In genomic region chr4:104500452-104500851, GRCh38 we compare ENCODE assay signal across 23 cellular contexts. TPM values are rescaled to one million over a fixed set of nuclear protein-coding genes. Genes with fewer than 3 reads are reported as not detected.
DNase-seq lines count a peak whose midpoint lies in the region; ATAC-seq, FAIRE-seq and TF ChIP-seq lines count a peak whose summit lies in the region.
"Had no signal": no experiment of that assay in that cellular context is flagged by ENCODE, and none has a peak within 500 bp of the region (broad histone marks: within the 10 kb centered on the region; RNA-seq: fewer than 3 reads in every experiment).

No MANE protein-coding gene starts in this region.

- H3K79me2 ChIP-seq in HepG2 (ENCODE audit: insufficient read depth, low read length) = no peaks in the 10 kb centered on the region
- H3K79me2 ChIP-seq: parathyroid adenoma had no signal

- DNase-seq in right lobe of liver (peak in 1 of 3 donors; percentile 18), HepG2 (ENCODE audit: low spot score) (no peak), endodermal cell (no peak), mesothelial cell of epicardium (ENCODE audit: low spot score in 2 of 2, unreplicated experiment in 2 of 2) (no peak), upper lobe of right lung (no peak), G401 (ENCODE audit: low spot score) (no peak), SIG-M5 (lab: John Stamatoyannopoulos, UW) (no peak)
- DNase-seq: activated CD4-positive, alpha-beta T cell treated with anti-CD3 and anti-CD28 coated beads for 48 hours; activated naive CD4-positive, alpha-beta T cell treated with anti-CD3 and anti-CD28 coated beads, Interleukin-2, amount 50 U/mL, for 16 hours; cortex of kidney; DMS53; esophagus squamous epithelium; glutamatergic neuron; NCI-H1436 treated with DMSO at 0.1 percent for 48 hours; NCI-H345; SHP77 treated with DMSO at 0.1 percent for 48 hours; stimulated activated CD4-positive, alpha-beta T cell treated with anti-CD3 and anti-CD28 coated beads, Interleukin-12 subunit alpha, Interleukin-12 subunit beta, amount 100 ng/mL, for 4 hours; stimulated activated naive CD8-positive, alpha-beta T cell treated with anti-CD3 and anti-CD28 coated beads, Interleukin-15, Interleukin-2, amounts not matched to agents 100 U/mL and 50 U/mL, for 24 hours; T-helper 9 cell had no signal

- no peaks in the 10 kb centered on the region for H3K9me3 ChIP-seq in right lobe of liver
- H3K9me3 ChIP-seq in HepG2 (ENCODE audit: low read length) = no peaks in the 10 kb centered on the region
- no peaks in the 10 kb centered on the region for H3K9me3 ChIP-seq in endodermal cell (ENCODE audit: control insufficient read depth, low read length)
- no peaks in the 10 kb centered on the region for H3K9me3 ChIP-seq in upper lobe of right lung
- H3K9me3 ChIP-seq: esophagus squamous epithelium, vagina had no signal

- H3K4me2 ChIP-seq in HepG2 (ENCODE audit: low read depth, low read length) = no peak overlapping the region

- H3K36me3 Mint-ChIP-seq in endodermal cell (ENCODE audit: low read depth) (no peaks in the 10 kb centered on the region), mesothelial cell of epicardium (no peaks in the 10 kb centered on the region)

- peaks cover 17% of the 10 kb centered on the region for H3K27me3 Mint-ChIP-seq in endodermal cell (ENCODE audit: insufficient read depth)
- H3K27me3 Mint-ChIP-seq in mesothelial cell of epicardium (ENCODE audit: low read depth) = peaks cover 5% of the 10 kb centered on the region

- ATAC-seq in right lobe of liver (peak; percentile 31 to 71 (median 51)), HepG2 (no peak), upper lobe of right lung (peak; percentile 83), HG02938 (IDR thresholded peaks at IDR 0.05; ENCODE audit: unreplicated experiment) (no peak)
- ATAC-seq: stimulated activated naive CD8-positive, alpha-beta T cell treated with anti-CD3 and anti-CD28 coated beads, Interleukin-15, Interleukin-2, amounts not matched to agents 100 U/mL and 50 U/mL, for 24 hours had no signal

- in situ Hi-C loops in HepG2 (cut with HindIII; ENCODE audit: extremely low pct_ligation_motif_present, low pct_unique_long_range_greater_than_20kb) (no loop called here), G401 (cut with HindIII; ENCODE audit: low sequenced_read_pairs) (no loop called here)

- POLR2A ChIA-PET in HepG2 (lab: Yijun Ruan, JAX) = no interaction called here

- intact Hi-C loops in right lobe of liver (cut with DNase I) (no loop called here), HepG2 (cut with micrococcal nuclease; ENCODE audit: unreplicated experiment) (no loop called here), upper lobe of right lung (cut with DNase I) (no loop called here)

- H3K4me1 ChIP-seq in right lobe of liver (peaks cover 0 to 13% (median 2%) of the 10 kb centered on the region in 4 donors), HepG2 (ENCODE audit: insufficient read depth, low read length) (no peaks in the 10 kb centered on the region), endodermal cell (ENCODE audit: control insufficient read depth, insufficient read depth, low read length) (peaks cover 16% of the 10 kb centered on the region), upper lobe of right lung (no peaks in the 10 kb centered on the region)
- H3K4me1 ChIP-seq: parathyroid adenoma had no signal

- H3K4me3 Mint-ChIP-seq in endodermal cell (no peak overlapping the region), mesothelial cell of epicardium (no peak overlapping the region)

- TF ChIP-seq POLR2A in right lobe of liver (IDR thresholded peaks at IDR 0.05) (no peak), HepG2 (IDR thresholded peaks at IDR 0.05; ENCODE audit: insufficient read depth in 1 of 2, low read depth in 2 of 2, low read length in 2 of 2) (no peak)

- H3K27ac Mint-ChIP-seq in endodermal cell (no peak overlapping the region), mesothelial cell of epicardium (peak overlapping the region; percentile 13)

- CTCF ChIA-PET in HepG2 (lab: Yijun Ruan, JAX; ENCODE audit: low intra/inter-chr PET ratio, low total read pairs) = no interaction called here

- H3K9ac ChIP-seq in HepG2 (ENCODE audit: insufficient read depth, low read depth, low read length) (no peak overlapping the region), endodermal cell (ENCODE audit: extremely low read depth, low read length, poor library complexity, severe bottlenecking) (no peak overlapping the region)
- H3K9ac ChIP-seq: parathyroid adenoma had no signal

- no peak overlapping the region for H3K27ac ChIP-seq in right lobe of liver
- no peak overlapping the region for H3K27ac ChIP-seq in HepG2 (ENCODE audit: extremely low read length, insufficient read depth, low read length)
- H3K27ac ChIP-seq in endodermal cell (ENCODE audit: low read depth, low read length) = peak overlapping the region; percentile 93
- H3K27ac ChIP-seq in upper lobe of right lung = no peak overlapping the region
- H3K27ac ChIP-seq: C4-2B, esophagus squamous epithelium, parathyroid adenoma, vagina had no signal

- no TSS peak for BruUV-seq in HepG2 (replicated peaks; lab: Mats Ljungman, UMichigan)

- H3K36me3 ChIP-seq in right lobe of liver (no peaks in the 10 kb centered on the region), HepG2 (replicated peaks in 1 of 2; ENCODE audit: control insufficient read depth in 1 of 2, insufficient read depth in 2 of 2, low read length in 2 of 2) (no peaks in the 10 kb centered on the region), endodermal cell (ENCODE audit: control insufficient read depth, insufficient read depth, low read length) (no peaks in the 10 kb centered on the region), upper lobe of right lung (no peaks in the 10 kb centered on the region)
- H3K36me3 ChIP-seq: esophagus squamous epithelium, vagina had no signal

- WGBS in right lobe of liver (ENCODE audit: insufficient coverage, low coverage, low lambda C conversion rate, missing lambda C conversion rate) = 49% methylated on average over 5 of the region's 5 CpGs
- 40% methylated on average over 5 of the region's 5 CpGs for whole genome bisulfite sequencing in HepG2 (ENCODE audit: low lambda C conversion rate)
- WGBS in endodermal cell (ENCODE audit: insufficient coverage in 1 of 2, insufficient read length in 1 of 2), 2 experiments = 83 to 84% methylated on average over 4 to 5 of the region's 5 CpGs

- peaks cover 25% of the 10 kb centered on the region for H3K4me1 Mint-ChIP-seq in endodermal cell
- peaks cover 13% of the 10 kb centered on the region for H3K4me1 Mint-ChIP-seq in mesothelial cell of epicardium

- no peaks in the 10 kb centered on the region for H4K20me1 ChIP-seq in HepG2 (ENCODE audit: insufficient read depth, low read length)

- no peaks in the 10 kb centered on the region for H3K27me3 ChIP-seq in right lobe of liver
- no peaks in the 10 kb centered on the region for H3K27me3 ChIP-seq in HepG2 (ENCODE audit: control insufficient read depth in 1 of 2, insufficient read depth in 2 of 2, low read length in 2 of 2)
- H3K27me3 ChIP-seq in endodermal cell (ENCODE audit: control insufficient read depth, insufficient read depth, low read length, poor library complexity, severe bottlenecking) = peaks cover 11% of the 10 kb centered on the region
- H3K27me3 ChIP-seq in upper lobe of right lung = peaks cover 11% of the 10 kb centered on the region
- H3K27me3 ChIP-seq: vagina had no signal

- H3K4me3 ChIP-seq in right lobe of liver (no peak overlapping the region), HepG2 (replicated peaks in 1 of 3; ENCODE audit: insufficient read depth in 1 of 3, low read depth in 2 of 3, low read length in 3 of 3) (no peak overlapping the region), endodermal cell (ENCODE audit: low read length) (no peak overlapping the region), upper lobe of right lung (no peak overlapping the region)
- H3K4me3 ChIP-seq: esophagus squamous epithelium, vagina had no signal

- H2AFZ ChIP-seq in HepG2 (ENCODE audit: low read length) = no peak overlapping the region
- H2AFZ ChIP-seq: parathyroid adenoma had no signal

- H3K9me3 Mint-ChIP-seq in endodermal cell (no peaks in the 10 kb centered on the region), mesothelial cell of epicardium (no peaks in the 10 kb centered on the region)

- TF ChIP-seq CTCF in right lobe of liver (IDR thresholded peaks at IDR 0.05) (no peak), HepG2 (CRISPR knock-in tag; IDR thresholded peaks at IDR 0.05) (no peak), endodermal cell (conservative IDR thresholded peaks at IDR 0.05) (no peak), mesothelial cell of epicardium (IDR thresholded peaks at IDR 0.05; ENCODE audit: unreplicated experiment) (no peak), upper lobe of right lung (IDR thresholded peaks at IDR 0.05) (no peak)

- no peak for FAIRE-seq in HepG2 (lab: Jason Lieb, UNC)

- TF ChIP-seq RAD21 in HepG2 (CRISPR knock-in tag; IDR thresholded peaks at IDR 0.05) = no peak

- TF ChIP-seq EP300 in HepG2 (IDR thresholded peaks at IDR 0.05; ENCODE audit: low read depth in 2 of 2, low read length in 2 of 2) (no peak), HepG2 (CRISPR knock-in tag; IDR thresholded peaks at IDR 0.05; ENCODE audit: borderline replicate concordance) (no peak)

RNA-seq across cellular contexts. Expression of gene CXXC4, which starts 5.8 kb away (rescaled TPM):
- total RNA-seq in right lobe of liver (1 to 10 TPM in 2 of 6 experiments, under 1 TPM in 4; 0.29 to 1.0 (median 0.89) TPM), HepG2 (2016; rRNA removed; fragmentation: Illumina TruSeq; extraction: Trizol) (not detected in 2 replicates), endodermal cell (10 to 100 TPM in 1 of 2 donors, 1 to 10 TPM in 1; 5.6 to 12.4 TPM), mesothelial cell of epicardium (4.6 to 5.1 TPM (median 5.0 TPM) in 3 replicates), upper lobe of right lung (0.61 TPM)
- total RNA-seq in HepG2 (2016; cell fraction: cytosol; rRNA removed; fragmentation: Illumina TruSeq; extraction: Trizol; ENCODE audit: low read depth) = not detected in 2 replicates
- not detected in 2 replicates for total RNA-seq in HepG2 (2016; cell fraction: insoluble cytoplasmic fraction; rRNA removed; fragmentation: Illumina TruSeq; extraction: Trizol)
- not detected in 2 replicates for total RNA-seq in HepG2 (2016; cell fraction: membrane; rRNA removed; fragmentation: Illumina TruSeq; extraction: Trizol)
- not detected in 2 replicates for total RNA-seq in HepG2 (2016; cell fraction: nucleus; rRNA removed; fragmentation: Illumina TruSeq; extraction: Trizol)
- polyA plus RNA-seq in HepG2 (2011; rRNA removed) = 0.01 TPM in 1 of 2 replicates, not detected in the other
- polyA plus RNA-seq in HepG2 (2011; cell fraction: cytosol; rRNA removed) = not detected in 2 replicates
- polyA plus RNA-seq in HepG2 (2011; cell fraction: nucleus; rRNA removed) = 0.02 TPM in 1 of 2 replicates, not detected in the other
- 0.04 TPM in 1 of 2 replicates, not detected in the other for polyA plus RNA-seq in HepG2 (2012)
- not detected in 2 replicates for polyA plus RNA-seq in HepG2 (2016; cell fraction: cytosol; fragmentation: Illumina TruSeq; extraction: Trizol; ENCODE audit: low read depth)
- polyA plus RNA-seq in HepG2 (2016; cell fraction: insoluble cytoplasmic fraction; fragmentation: Illumina TruSeq; extraction: Trizol; ENCODE audit: low read depth) = not detected in 2 replicates
- polyA plus RNA-seq in HepG2 (2016; cell fraction: membrane; fragmentation: Illumina TruSeq; extraction: Trizol; ENCODE audit: low read depth) = not detected in 2 replicates
- not detected in 2 replicates for polyA plus RNA-seq in HepG2 (2016; cell fraction: nucleus; fragmentation: Illumina TruSeq; extraction: Trizol; ENCODE audit: insufficient read depth, low read depth)
- 0.04 TPM in 1 of 2 replicates, not detected in the other for polyA minus RNA-seq in HepG2 (2011; rRNA and poly(A)+ RNA removed; ENCODE audit: low replicate concordance)
- not detected in 2 replicates for polyA minus RNA-seq in HepG2 (2011; cell fraction: cytosol; rRNA and poly(A)+ RNA removed)
- polyA minus RNA-seq in HepG2 (2011; cell fraction: nucleus; rRNA and poly(A)+ RNA removed) = 0.12 and 0.13 TPM in 2 replicates
- 27.2 TPM for polyA plus RNA-seq in endodermal cell (2013, experiment 1 of 2)
- 28.9 TPM for polyA plus RNA-seq in endodermal cell (2013, experiment 2 of 2)
- total RNA-seq in G401 (2014; rRNA removed; shearing (Covaris generic)) = 1.9 and 2.8 TPM in 2 replicates

Comparison
In these comparisons a context has a peak if more than half of its experiments do, and no peak if none do; other contexts are left out.
1. ATAC-seq: peak in right lobe of liver (4 of 4) and upper lobe of right lung (single experiment); none in HepG2 (single experiment) and HG02938 (single experiment).